Comparison of ENCODE assay signal across 1 cellular context in the genomic region with DNA sequence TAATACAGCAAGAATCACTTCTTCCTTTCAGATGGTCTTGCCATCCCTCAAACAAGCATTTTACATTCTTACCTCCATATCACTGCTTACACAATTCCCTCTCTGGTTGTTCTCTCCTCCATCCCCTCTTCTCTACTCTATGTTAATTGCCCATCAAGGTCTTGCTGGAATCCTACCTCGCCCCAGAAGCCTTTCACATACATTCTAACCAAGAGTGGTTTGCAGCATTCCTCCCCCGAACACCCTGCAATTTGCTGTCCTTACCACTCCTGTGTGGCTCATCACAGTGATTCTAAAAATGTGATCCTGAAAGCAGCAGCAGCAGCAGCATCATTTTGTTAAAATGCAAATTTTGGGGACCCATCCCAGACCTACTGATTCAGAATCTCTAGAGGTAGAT.
TF ChIP-seq lines count a peak whose summit lies in the region.

No MANE protein-coding gene starts in this region.

TF ChIP-seq in WTC11, 78 proteins besides CTCF, POLR2A, EP300 and RAD21 (continued from another document):
- TF ChIP-seq, protein P1, sequence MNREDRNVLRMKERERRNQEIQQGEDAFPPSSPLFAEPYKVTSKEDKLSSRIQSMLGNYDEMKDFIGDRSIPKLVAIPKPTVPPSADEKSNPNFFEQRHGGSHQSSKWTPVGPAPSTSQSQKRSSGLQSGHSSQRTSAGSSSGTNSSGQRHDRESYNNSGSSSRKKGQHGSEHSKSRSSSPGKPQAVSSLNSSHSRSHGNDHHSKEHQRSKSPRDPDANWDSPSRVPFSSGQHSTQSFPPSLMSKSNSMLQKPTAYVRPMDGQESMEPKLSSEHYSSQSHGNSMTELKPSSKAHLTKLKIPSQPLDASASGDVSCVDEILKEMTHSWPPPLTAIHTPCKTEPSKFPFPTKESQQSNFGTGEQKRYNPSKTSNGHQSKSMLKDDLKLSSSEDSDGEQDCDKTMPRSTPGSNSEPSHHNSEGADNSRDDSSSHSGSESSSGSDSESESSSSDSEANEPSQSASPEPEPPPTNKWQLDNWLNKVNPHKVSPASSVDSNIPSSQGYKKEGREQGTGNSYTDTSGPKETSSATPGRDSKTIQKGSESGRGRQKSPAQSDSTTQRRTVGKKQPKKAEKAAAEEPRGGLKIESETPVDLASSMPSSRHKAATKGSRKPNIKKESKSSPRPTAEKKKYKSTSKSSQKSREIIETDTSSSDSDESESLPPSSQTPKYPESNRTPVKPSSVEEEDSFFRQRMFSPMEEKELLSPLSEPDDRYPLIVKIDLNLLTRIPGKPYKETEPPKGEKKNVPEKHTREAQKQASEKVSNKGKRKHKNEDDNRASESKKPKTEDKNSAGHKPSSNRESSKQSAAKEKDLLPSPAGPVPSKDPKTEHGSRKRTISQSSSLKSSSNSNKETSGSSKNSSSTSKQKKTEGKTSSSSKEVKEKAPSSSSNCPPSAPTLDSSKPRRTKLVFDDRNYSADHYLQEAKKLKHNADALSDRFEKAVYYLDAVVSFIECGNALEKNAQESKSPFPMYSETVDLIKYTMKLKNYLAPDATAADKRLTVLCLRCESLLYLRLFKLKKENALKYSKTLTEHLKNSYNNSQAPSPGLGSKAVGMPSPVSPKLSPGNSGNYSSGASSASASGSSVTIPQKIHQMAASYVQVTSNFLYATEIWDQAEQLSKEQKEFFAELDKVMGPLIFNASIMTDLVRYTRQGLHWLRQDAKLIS (CRISPR knock-in tag; IDR thresholded peaks at IDR 0.05; ENCODE audit: borderline replicate concordance) = no peak
- TF ChIP-seq, protein P2, sequence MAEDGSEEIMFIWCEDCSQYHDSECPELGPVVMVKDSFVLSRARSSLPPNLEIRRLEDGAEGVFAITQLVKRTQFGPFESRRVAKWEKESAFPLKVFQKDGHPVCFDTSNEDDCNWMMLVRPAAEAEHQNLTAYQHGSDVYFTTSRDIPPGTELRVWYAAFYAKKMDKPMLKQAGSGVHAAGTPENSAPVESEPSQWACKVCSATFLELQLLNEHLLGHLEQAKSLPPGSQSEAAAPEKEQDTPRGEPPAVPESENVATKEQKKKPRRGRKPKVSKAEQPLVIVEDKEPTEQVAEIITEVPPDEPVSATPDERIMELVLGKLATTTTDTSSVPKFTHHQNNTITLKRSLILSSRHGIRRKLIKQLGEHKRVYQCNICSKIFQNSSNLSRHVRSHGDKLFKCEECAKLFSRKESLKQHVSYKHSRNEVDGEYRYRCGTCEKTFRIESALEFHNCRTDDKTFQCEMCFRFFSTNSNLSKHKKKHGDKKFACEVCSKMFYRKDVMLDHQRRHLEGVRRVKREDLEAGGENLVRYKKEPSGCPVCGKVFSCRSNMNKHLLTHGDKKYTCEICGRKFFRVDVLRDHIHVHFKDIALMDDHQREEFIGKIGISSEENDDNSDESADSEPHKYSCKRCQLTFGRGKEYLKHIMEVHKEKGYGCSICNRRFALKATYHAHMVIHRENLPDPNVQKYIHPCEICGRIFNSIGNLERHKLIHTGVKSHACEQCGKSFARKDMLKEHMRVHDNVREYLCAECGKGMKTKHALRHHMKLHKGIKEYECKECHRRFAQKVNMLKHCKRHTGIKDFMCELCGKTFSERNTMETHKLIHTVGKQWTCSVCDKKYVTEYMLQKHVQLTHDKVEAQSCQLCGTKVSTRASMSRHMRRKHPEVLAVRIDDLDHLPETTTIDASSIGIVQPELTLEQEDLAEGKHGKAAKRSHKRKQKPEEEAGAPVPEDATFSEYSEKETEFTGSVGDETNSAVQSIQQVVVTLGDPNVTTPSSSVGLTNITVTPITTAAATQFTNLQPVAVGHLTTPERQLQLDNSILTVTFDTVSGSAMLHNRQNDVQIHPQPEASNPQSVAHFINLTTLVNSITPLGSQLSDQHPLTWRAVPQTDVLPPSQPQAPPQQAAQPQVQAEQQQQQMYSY (CRISPR knock-in tag; IDR thresholded peaks at IDR 0.05) = no peak
- no peak for TF ChIP-seq SMAD3 (CRISPR knock-in tag; IDR thresholded peaks at IDR 0.05; ENCODE audit: borderline replicate concordance)
- TF ChIP-seq TEAD1 (CRISPR knock-in tag; IDR thresholded peaks at IDR 0.05) = peak; percentile 59; the same call in 1 of the 2 replicates
- TF ChIP-seq, protein P3, sequence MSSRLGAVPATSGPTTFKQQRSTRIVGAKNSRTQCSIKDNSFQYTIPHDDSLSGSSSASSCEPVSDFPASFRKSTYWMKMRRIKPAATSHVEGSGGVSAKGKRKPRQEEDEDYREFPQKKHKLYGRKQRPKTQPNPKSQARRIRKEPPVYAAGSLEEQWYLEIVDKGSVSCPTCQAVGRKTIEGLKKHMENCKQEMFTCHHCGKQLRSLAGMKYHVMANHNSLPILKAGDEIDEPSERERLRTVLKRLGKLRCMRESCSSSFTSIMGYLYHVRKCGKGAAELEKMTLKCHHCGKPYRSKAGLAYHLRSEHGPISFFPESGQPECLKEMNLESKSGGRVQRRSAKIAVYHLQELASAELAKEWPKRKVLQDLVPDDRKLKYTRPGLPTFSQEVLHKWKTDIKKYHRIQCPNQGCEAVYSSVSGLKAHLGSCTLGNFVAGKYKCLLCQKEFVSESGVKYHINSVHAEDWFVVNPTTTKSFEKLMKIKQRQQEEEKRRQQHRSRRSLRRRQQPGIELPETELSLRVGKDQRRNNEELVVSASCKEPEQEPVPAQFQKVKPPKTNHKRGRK (CRISPR knock-in tag; IDR thresholded peaks at IDR 0.05; ENCODE audit: borderline replicate concordance) = no peak
- 0 out of 2 replicates have a peak, but pooled peaks have one; percentile 55 for TF ChIP-seq ETV6 (CRISPR knock-in tag; IDR thresholded peaks at IDR 0.05)
- TF ChIP-seq, protein P4, sequence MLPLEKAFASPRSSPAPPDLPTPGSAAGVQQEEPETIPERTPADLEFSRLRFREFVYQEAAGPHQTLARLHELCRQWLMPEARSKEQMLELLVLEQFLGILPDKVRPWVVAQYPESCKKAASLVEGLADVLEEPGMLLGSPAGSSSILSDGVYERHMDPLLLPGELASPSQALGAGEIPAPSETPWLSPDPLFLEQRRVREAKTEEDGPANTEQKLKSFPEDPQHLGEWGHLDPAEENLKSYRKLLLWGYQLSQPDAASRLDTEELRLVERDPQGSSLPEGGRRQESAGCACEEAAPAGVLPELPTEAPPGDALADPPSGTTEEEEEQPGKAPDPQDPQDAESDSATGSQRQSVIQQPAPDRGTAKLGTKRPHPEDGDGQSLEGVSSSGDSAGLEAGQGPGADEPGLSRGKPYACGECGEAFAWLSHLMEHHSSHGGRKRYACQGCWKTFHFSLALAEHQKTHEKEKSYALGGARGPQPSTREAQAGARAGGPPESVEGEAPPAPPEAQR (CRISPR knock-in tag; IDR thresholded peaks at IDR 0.05) = no peak
- TF ChIP-seq FOXJ3 (CRISPR knock-in tag; IDR thresholded peaks at IDR 0.05; ENCODE audit: borderline replicate concordance) = no peak
- TF ChIP-seq KAT7 (CRISPR knock-in tag; IDR thresholded peaks at IDR 0.05; ENCODE audit: borderline replicate concordance) = no peak
